Comparison of ENCODE assay signal across 1 cellular context in genomic region chr7:155263522-155264197, GRCh38.
TF ChIP-seq lines count a peak whose summit lies in the region.

No MANE protein-coding gene starts in this region.

TF ChIP-seq in HepG2, 621 proteins besides CTCF, POLR2A, EP300 and RAD21:
- 0 out of 2 replicates have a peak, but pooled peaks have one; percentile 21 for TF ChIP-seq SP1 (IDR thresholded peaks at IDR 0.05)
- TF ChIP-seq SP1 (CRISPR knock-in tag; IDR thresholded peaks at IDR 0.05): no peak
- 0 out of 2 replicates have a peak, but pooled peaks have one; percentile 4 for TF ChIP-seq MNT (IDR thresholded peaks at IDR 0.05)
- TF ChIP-seq FOXC1 (CRISPR knock-in tag; IDR thresholded peaks at IDR 0.05; ENCODE audit: borderline replicate concordance): no peak
- TF ChIP-seq TBX2 (CRISPR knock-in tag; IDR thresholded peaks at IDR 0.05; ENCODE audit: borderline replicate concordance): no peak
- no peak for TF ChIP-seq RFX1 (IDR thresholded peaks at IDR 0.05)
- 0 out of 2 replicates have a peak, but pooled peaks have one; percentile 14 for TF ChIP-seq RAD51 (IDR thresholded peaks at IDR 0.05; ENCODE audit: borderline replicate concordance)
- TF ChIP-seq RARA (CRISPR knock-in tag; IDR thresholded peaks at IDR 0.05): no peak
- TF ChIP-seq KAT8 (CRISPR knock-in tag; IDR thresholded peaks at IDR 0.05): no peak
- 0 out of 2 replicates have a peak, but pooled peaks have one; percentile 78 for TF ChIP-seq TRIM22 (IDR thresholded peaks at IDR 0.05)
- TF ChIP-seq TSC22D2 (CRISPR knock-in tag; IDR thresholded peaks at IDR 0.05; ENCODE audit: borderline replicate concordance): no peak
- TF ChIP-seq ZNF614 (CRISPR knock-in tag; IDR thresholded peaks at IDR 0.05; ENCODE audit: borderline replicate concordance): no peak
- TF ChIP-seq AGO1 (IDR thresholded peaks at IDR 0.05; ENCODE audit: low read depth, low read length, poor library complexity, severe bottlenecking): no peak
- no peak for TF ChIP-seq EED (CRISPR knock-in tag; IDR thresholded peaks at IDR 0.05)
- no peak for TF ChIP-seq FOXK1 (CRISPR knock-in tag; IDR thresholded peaks at IDR 0.05; ENCODE audit: borderline replicate concordance, low read depth)
- TF ChIP-seq IKZF1 (IDR thresholded peaks at IDR 0.05): 0 out of 2 replicates have a peak, but pooled peaks have one; percentile 55
- TF ChIP-seq ZNF282 (IDR thresholded peaks at IDR 0.05; ENCODE audit: partially characterized antibody): peak; percentile 21
- TF ChIP-seq YEATS2 (CRISPR knock-in tag; IDR thresholded peaks at IDR 0.05; ENCODE audit: borderline replicate concordance): no peak
- TF ChIP-seq ATF7 (IDR thresholded peaks at IDR 0.05): 0 out of 2 replicates have a peak, but pooled peaks have one; percentile 10
- TF ChIP-seq ATF7 (CRISPR knock-in tag; IDR thresholded peaks at IDR 0.05): no peak
